ENCODE assay signal across 1 cellular context in the genomic region with DNA sequence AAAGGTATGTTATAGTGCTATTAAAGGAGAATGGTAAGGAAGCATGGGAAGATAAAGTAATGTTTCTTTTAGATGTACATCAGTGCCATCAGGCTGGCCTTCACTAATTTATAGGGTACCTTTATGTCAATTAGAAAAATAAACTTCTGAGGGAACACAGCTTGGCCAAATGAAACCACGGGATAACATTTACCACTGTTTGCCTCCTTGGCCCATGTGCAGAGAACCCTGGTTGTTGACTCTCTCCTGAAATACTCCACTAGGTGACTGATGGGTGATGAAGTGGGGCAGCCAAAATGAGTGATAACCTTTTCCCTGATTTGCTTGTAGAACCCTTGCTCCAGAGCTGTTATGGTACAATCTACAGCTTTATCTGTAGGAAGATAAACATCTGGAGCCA.
TF ChIP-seq lines count a peak whose summit lies in the region.

No MANE protein-coding gene starts in this region.

TF ChIP-seq in endothelial cell of umbilical vein, 7 proteins besides CTCF, POLR2A, EP300 and RAD21 (continued from another document):
- no peak for TF ChIP-seq JUN (IDR thresholded peaks at IDR 0.05; ENCODE audit: borderline replicate concordance, insufficient read depth, insufficient read length, low read depth)
- TF ChIP-seq GATA2 (IDR thresholded peaks at IDR 0.05; ENCODE audit: insufficient read depth, insufficient read length, low read depth, low read length), result no peak
- TF ChIP-seq POLR2AphosphoS5 (IDR thresholded peaks at IDR 0.05; ENCODE audit: insufficient read depth, low read depth, low read length), result no peak
- no peak for TF ChIP-seq EZH2 (IDR thresholded peaks at IDR 0.05; ENCODE audit: borderline replicate concordance, low read depth, low read length, severe bottlenecking)
- TF ChIP-seq FOS (IDR thresholded peaks at IDR 0.05; ENCODE audit: borderline replicate concordance, insufficient read depth, low read length), result no peak
